Comparison of ENCODE assay signal across 7 cellular contexts in the genomic region with DNA sequence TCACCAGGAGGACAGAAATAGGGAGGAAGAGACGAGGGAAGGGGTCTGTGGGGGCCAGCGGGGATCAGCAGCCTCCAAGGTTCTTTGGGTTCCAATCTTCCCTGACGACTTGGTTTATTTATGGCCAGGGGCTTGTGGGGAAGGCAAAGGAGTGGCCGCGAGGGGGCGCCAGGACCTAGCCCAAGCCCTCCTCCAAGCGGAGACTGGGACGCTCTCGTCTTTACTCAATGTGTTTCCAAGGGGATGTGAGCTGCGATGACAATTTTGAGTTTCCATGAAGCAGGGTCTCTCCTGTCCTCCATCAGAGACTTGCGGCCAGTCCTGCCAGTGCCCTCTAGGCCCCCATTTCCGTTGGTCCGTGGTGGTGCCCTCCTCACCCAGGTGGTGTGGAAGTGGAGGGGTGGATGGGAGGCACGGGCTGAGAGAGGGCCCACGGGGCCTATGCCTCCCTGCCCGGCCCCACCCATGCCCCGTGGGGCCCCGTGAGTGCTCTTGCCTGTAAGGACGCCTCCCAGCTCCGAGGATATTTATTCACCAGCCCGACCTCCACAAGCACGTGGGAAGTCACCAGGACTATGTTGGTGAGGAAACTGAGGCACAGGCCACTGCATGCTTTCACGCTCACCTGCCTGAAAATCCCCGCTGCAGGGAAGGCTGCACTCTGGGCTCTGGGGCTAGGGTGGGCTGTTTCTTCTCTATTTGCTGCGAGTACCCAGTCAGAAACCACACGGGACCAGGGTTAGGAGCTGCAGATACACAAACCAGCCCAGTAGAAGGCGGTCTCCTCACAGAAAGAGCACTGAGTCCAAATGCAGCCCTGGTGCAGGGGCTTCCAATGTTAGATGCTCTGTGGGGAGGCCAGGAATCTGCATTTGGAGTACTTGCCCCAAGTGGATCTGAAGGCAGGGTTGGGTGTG.
A peak's percentile ranks its signal among the peaks of the same experiment; 100 is the strongest.
DNase-seq lines count a peak whose midpoint lies in the region; TF ChIP-seq lines count a peak whose summit lies in the region.

No MANE protein-coding gene starts in this region.

- H3K4me3 ChIP-seq in iPS DF 6.9 (ENCODE audit: low read length), result no peak overlapping the region

- no peak overlapping the region for H3K27ac ChIP-seq in iPS DF 6.9 (ENCODE audit: low read length)

- peak; percentile 85 for TF ChIP-seq CTCF in GM12874 (IDR thresholded peaks at IDR 0.05; ENCODE audit: insufficient read depth, low read depth, low read length)

- no peaks in the 10 kb centered on the region; the same call in 1 of the 2 replicates for H3K4me1 ChIP-seq in iPS DF 6.9 (ENCODE audit: control insufficient read depth, insufficient read depth, low read length)

- no peaks in the 10 kb centered on the region for H3K27me3 ChIP-seq in iPS DF 6.9 (ENCODE audit: control insufficient read depth, insufficient read depth, low read length)

- no peaks in the 10 kb centered on the region for H3K9me3 ChIP-seq in iPS DF 6.9 (ENCODE audit: control insufficient read depth, insufficient read depth, low read length)

- no CpG with 5 or more reads among the region's 27 CpGs for WGBS in iPS DF 6.9 (ENCODE audit: insufficient coverage, insufficient read length)

- H3K36me3 ChIP-seq in iPS DF 6.9 (ENCODE audit: control insufficient read depth, insufficient read depth, low read length), result no peaks in the 10 kb centered on the region

- DNase-seq in NCI-H187 (lab: John Stamatoyannopoulos, UW) (peak; percentile 54 to 66), T-helper 9 cell (peak; percentile 47), astrocyte of the hippocampus (ENCODE audit: low read depth, low spot score) (peak; percentile 93), iPS DF 6.9 (ENCODE audit: low read depth, low spot score) (peak; percentile 85), GF-D8 (lab: John Stamatoyannopoulos, UW) (no peak)
- peak; percentile 22 to 66 for DNase-seq in stimulated activated CD4-positive, alpha-beta T cell treated with anti-CD3 and anti-CD28 coated beads, Interleukin-12 subunit alpha, Interleukin-12 subunit beta, amount 100 ng/mL, for 24 hours (ENCODE audit: low read depth in 2 of 2)
